In genomic region chr3:20574746-20575145, GRCh38 we compare ENCODE assay signal across 14 cellular contexts.
DNase-seq lines count a peak whose midpoint lies in the region; ATAC-seq and TF ChIP-seq lines count a peak whose summit lies in the region.
"Had no signal": no experiment of that assay in that cellular context is flagged by ENCODE, and none has a peak within 500 bp of the region (broad histone marks: within the 10 kb centered on the region; RNA-seq: fewer than 3 reads in every experiment).

No MANE protein-coding gene starts in this region.

- no peaks in the 10 kb centered on the region for H3K79me2 ChIP-seq in fibroblast of lung (ENCODE audit: control insufficient read depth, insufficient read depth, low read length)

- no peaks in the 10 kb centered on the region for H3K4me1 ChIP-seq in fibroblast of lung (ENCODE audit: control insufficient read depth, extremely low read depth, insufficient read depth, low read length)
- H3K4me1 ChIP-seq: gastrocnemius medialis had no signal

- peak overlapping the region; percentile 54 for H3K27ac Mint-ChIP-seq in osteocyte (ENCODE audit: unreplicated experiment)

- H3K27ac ChIP-seq in fibroblast of lung (ENCODE audit: insufficient read depth, low read length), result peak overlapping the region; percentile 16
- H3K27ac ChIP-seq: gastrocnemius medialis had no signal

- intact Hi-C loops in posterior vena cava (cut with DNase I), result no loop called here

- H3K4me1 Mint-ChIP-seq in osteocyte (ENCODE audit: unreplicated experiment), result peaks cover 35% of the 10 kb centered on the region

- no peak overlapping the region for H3K9ac ChIP-seq in fibroblast of lung (ENCODE audit: insufficient read depth, low read length)

- H2AFZ ChIP-seq in fibroblast of lung (ENCODE audit: low read length), result no peak overlapping the region

- no peaks in the 10 kb centered on the region for H3K27me3 ChIP-seq in fibroblast of lung (ENCODE audit: control insufficient read depth, insufficient read depth, low read length)
- H3K27me3 ChIP-seq: gastrocnemius medialis, MG63 had no signal

- ATAC-seq in SK-N-SH treated with all-trans-retinoic acid at 6 μM for 48 hours, result peak; percentile 83
- ATAC-seq: activated T-cell treated with anti-CD3 and anti-CD28 coated beads, Interleukin-2, amount 50 U/mL, for 4 hours; gastrocnemius medialis had no signal

- H3K4me3 Mint-ChIP-seq in osteocyte (ENCODE audit: unreplicated experiment), result no peak overlapping the region
- H3K4me3 Mint-ChIP-seq: activated T-cell treated with anti-CD3 and anti-CD28 coated beads, Interleukin-2, amount 50 U/mL, for 4 hours had no signal

- H4K20me1 ChIP-seq in fibroblast of lung (ENCODE audit: control insufficient read depth, extremely low read depth, insufficient read depth, low read length), result no peaks in the 10 kb centered on the region

- H3K9me3 ChIP-seq in fibroblast of lung (ENCODE audit: control insufficient read depth, insufficient read depth, low read depth, low read length), result no peaks in the 10 kb centered on the region
- H3K9me3 ChIP-seq: MG63 had no signal

- no peaks in the 10 kb centered on the region for H3K36me3 Mint-ChIP-seq in osteocyte (ENCODE audit: unreplicated experiment)

- TF ChIP-seq CTCF in fibroblast of lung (conservative IDR thresholded peaks at IDR 0.05 in 1 of 2, IDR thresholded peaks at IDR 0.05 in 1 of 2; ENCODE audit: low read depth in 1 of 2, low read length in 2 of 2), result no peak
- TF ChIP-seq CTCF in osteocyte (IDR thresholded peaks at IDR 0.05), result no peak

- H3K9me3 Mint-ChIP-seq in osteocyte (ENCODE audit: unreplicated experiment), result no peaks in the 10 kb centered on the region

- no peaks in the 10 kb centered on the region for H3K27me3 Mint-ChIP-seq in osteocyte (ENCODE audit: unreplicated experiment)

- DNase-seq in GM03348 (ENCODE audit: low spot score), result peak; percentile 80
- peak; percentile 12 to 95 for DNase-seq in fibroblast of lung (ENCODE audit: low read depth in 2 of 2)
- no peak for DNase-seq in osteocyte (ENCODE audit: extremely low spot score, unreplicated experiment)
- no peak for DNase-seq in NCI-H2171 (lab: John Stamatoyannopoulos, UW)
- no peak for DNase-seq in posterior vena cava (ENCODE audit: low spot score)
- no peak for DNase-seq in DMS53 treated with DMSO at 0.1 percent for 48 hours (lab: John Stamatoyannopoulos, UW; ENCODE audit: unreplicated experiment)
- DNase-seq in C1 segment of cervical spinal cord (lab: John Stamatoyannopoulos, UW), result no peak
- DNase-seq: activated CD4-positive, alpha-beta T cell treated with anti-CD3 and anti-CD28 coated beads, Interleukin-2, amount 50 U/mL, for 1 hour; activated T-cell treated with anti-CD3 and anti-CD28 coated beads, Interleukin-2, amount 50 U/mL, for 4 hours; amygdala; gastrocnemius medialis; MG63; stimulated activated CD4-positive, alpha-beta T cell treated with anti-CD3 and anti-CD28 coated beads, Interleukin-4, amount 100 ng/mL, for 1 hour had no signal

- peak overlapping the region; percentile 36 for H3K4me2 ChIP-seq in fibroblast of lung (ENCODE audit: extremely low read depth, insufficient read depth, low read length)

- no peak overlapping the region for H3K4me3 ChIP-seq in fibroblast of lung (replicated peaks in 1 of 4; ENCODE audit: control extremely low read depth in 1 of 4, insufficient read depth in 1 of 4, low read depth in 3 of 4, low read length in 4 of 4)
- H3K4me3 ChIP-seq: gastrocnemius medialis, MG63 had no signal

- no peaks in the 10 kb centered on the region for H3K36me3 ChIP-seq in fibroblast of lung (ENCODE audit: control insufficient read depth, insufficient read depth, low read length)
- H3K36me3 ChIP-seq: gastrocnemius medialis, MG63 had no signal

TF ChIP-seq in SK-N-SH treated with all-trans-retinoic acid at 6 μM for 48 hours, 23 proteins besides CTCF, POLR2A, EP300 and RAD21:
- TF ChIP-seq RARB (CRISPR knock-in tag; IDR thresholded peaks at IDR 0.05) (no peak), ISL1 (CRISPR knock-in tag; IDR thresholded peaks at IDR 0.05) (0 out of 2 replicates have a peak, but pooled peaks have one; percentile 25)

Comparison
In these comparisons a context has a peak if more than half of its experiments do, and no peak if none do; other contexts are left out.
1. DNase-seq: peak in GM03348 (single experiment) and fibroblast of lung (2 of 2); none in osteocyte (single experiment), NCI-H2171 (single experiment), posterior vena cava (single experiment), DMS53 treated with DMSO at 0.1 percent for 48 hours (single experiment) and C1 segment of cervical spinal cord (0 of 14).